8 cellular contexts compared by ENCODE assay signal in genomic region chr11:45771194-45771941, GRCh38. TPM values are rescaled to one million over a fixed set of nuclear protein-coding genes. Genes with fewer than 3 reads are reported as not detected.
DNase-seq lines count a peak whose midpoint lies in the region; ATAC-seq and TF ChIP-seq lines count a peak whose summit lies in the region.

No MANE protein-coding gene starts in this region.

- peak overlapping the region; percentile 41 for H3K27ac Mint-ChIP-seq in Calu3 (ENCODE audit: unreplicated experiment)

- H3K27me3 Mint-ChIP-seq in Calu3 (ENCODE audit: unreplicated experiment), result peaks cover 68% of the 10 kb centered on the region

- H3K9ac ChIP-seq in HUES48 (ENCODE audit: low read depth, low read length), result no peak overlapping the region

- H3K4me1 ChIP-seq in HUES48 (ENCODE audit: control insufficient read depth, insufficient read depth, low read length) (no peaks in the 10 kb centered on the region), RWPE2 (ENCODE audit: insufficient read depth, poor library complexity, severe bottlenecking) (no peaks in the 10 kb centered on the region)

- H3K36me3 Mint-ChIP-seq in Calu3 (ENCODE audit: insufficient read depth, unreplicated experiment), result peaks cover 6% of the 10 kb centered on the region

- TF ChIP-seq CTCF in Calu3 (IDR thresholded peaks at IDR 0.05; ENCODE audit: unreplicated experiment) (peak; percentile 67), RWPE2 (IDR thresholded peaks at IDR 0.05; ENCODE audit: poor library complexity, severe bottlenecking) (no peak)

- H3K9me3 ChIP-seq in HUES48 (ENCODE audit: control insufficient read depth, insufficient read depth, low read length) (no peaks in the 10 kb centered on the region), RWPE2 (ENCODE audit: severe bottlenecking) (no peaks in the 10 kb centered on the region)

- H3K4me1 Mint-ChIP-seq in Calu3 (ENCODE audit: low read depth, unreplicated experiment), result peaks cover 15% of the 10 kb centered on the region

- BruUV-seq in Calu3 (replicated peaks; lab: Mats Ljungman, UMichigan), result no TSS peak

- H3K27ac ChIP-seq in HUES48 (ENCODE audit: low read depth, low read length) (no peak overlapping the region), RWPE2 (ENCODE audit: poor library complexity, severe bottlenecking) (no peak overlapping the region), substantia nigra (ENCODE audit: low read depth, low read length, poor library complexity, severe bottlenecking) (peak overlapping the region; percentile 2)

- H3K9me3 Mint-ChIP-seq in Calu3 (ENCODE audit: low read depth, unreplicated experiment), result no peaks in the 10 kb centered on the region

- peaks cover 8% of the 10 kb centered on the region for H3K27me3 ChIP-seq in HUES48 (ENCODE audit: control insufficient read depth, insufficient read depth, low read length)
- no peaks in the 10 kb centered on the region for H3K27me3 ChIP-seq in RWPE2 (ENCODE audit: insufficient read depth, poor library complexity, severe bottlenecking)

- peak; percentile 71 for DNase-seq in Calu3
- no peak for DNase-seq in RWPE2 (ENCODE audit: low spot score)
- peak; percentile 88 for DNase-seq in activated effector memory CD4-positive, alpha-beta T cell treated with anti-CD3 and anti-CD28 coated beads, Interleukin-2, amount 50 U/mL, for 16 hours
- DNase-seq in germinal center (ENCODE audit: low spot score), result peak; percentile 77
- DNase-seq in nucleus accumbens (lab: John Stamatoyannopoulos, UW), result peak in 43 of 56 donors; percentile 14 to 82 (median 54)
- DNase-seq in substantia nigra (lab: John Stamatoyannopoulos, UW), result peak in 40 of 49 donors; percentile 22 to 88 (median 58)

- H3K4me3 Mint-ChIP-seq in Calu3 (ENCODE audit: low read depth, unreplicated experiment), result peak overlapping the region; percentile 94

- no peaks in the 10 kb centered on the region for H3K36me3 ChIP-seq in HUES48 (ENCODE audit: control insufficient read depth, insufficient read depth, low read length)
- no peaks in the 10 kb centered on the region for H3K36me3 ChIP-seq in RWPE2 (ENCODE audit: low read depth)

- ATAC-seq in GM21360 (IDR thresholded peaks at IDR 0.05; ENCODE audit: unreplicated experiment), result peak; percentile 48
- ATAC-seq in RWPE2 (ENCODE audit: low read depth), result peak; percentile 68

- H3K4me3 ChIP-seq in HUES48 (ENCODE audit: low read depth, low read length), result peak overlapping the region; percentile 60
- peak overlapping the region; percentile 17 for H3K4me3 ChIP-seq in RWPE2 (ENCODE audit: severe bottlenecking)

- intact Hi-C loops in Calu3 (cut with micrococcal nuclease; ENCODE audit: unreplicated experiment), result loop anchor here (1.0 to 10.0 kb wide), 2 partner anchors 397 to 431 kb away; no protein-coding TSS in a partner anchor

- CTCF ChIA-PET in Calu3 (lab: Charles Lee), result interaction anchor here (0.5 to 2.0 kb wide), 31 partner anchors 9 to 661 kb away, joined by 3 to 29 read pairs (median 4); partner anchors contain the start of genes CRY2 and SLC35C1

RNA-seq across cellular contexts. Expression of gene SLC35C1, which starts 33.6 kb away (rescaled TPM):
- 18.1 and 20.5 TPM in 2 replicates for total RNA-seq in Calu3 (2022)
